In genomic region chr5:92662741-92663140, GRCh38 we compare ENCODE assay signal across 20 cellular contexts.
A peak's percentile ranks its signal among the peaks of the same experiment; 100 is the strongest.
DNase-seq lines count a peak whose midpoint lies in the region; ATAC-seq and TF ChIP-seq lines count a peak whose summit lies in the region.
"Had no signal": no experiment of that assay in that cellular context is flagged by ENCODE, and none has a peak within 500 bp of the region (broad histone marks: within the 10 kb centered on the region; RNA-seq: fewer than 3 reads in every experiment).

No MANE protein-coding gene starts in this region.

- no peaks in the 10 kb centered on the region for H3K9me2 ChIP-seq in GM23338 (ENCODE audit: insufficient read depth)

- H4K20me1 ChIP-seq in GM23338 (replicated peaks; ENCODE audit: insufficient read depth): no peaks in the 10 kb centered on the region

- H3K4me1 Mint-ChIP-seq in GM23338 (peaks cover 7% of the 10 kb centered on the region), nephron (peaks cover 9% of the 10 kb centered on the region)

- H3K36me3 Mint-ChIP-seq in GM23338 (ENCODE audit: low read depth) (no peaks in the 10 kb centered on the region), nephron (ENCODE audit: low read depth) (no peaks in the 10 kb centered on the region)

- H3K27ac Mint-ChIP-seq in GM23338 (no peak overlapping the region), nephron (peak overlapping the region; percentile 77 to 95 (median 94))
- H3K27ac Mint-ChIP-seq: CD4-positive, alpha-beta T cell had no signal

- H3K27ac ChIP-seq in GM23338 (ENCODE audit: low read depth): no peak overlapping the region
- H3K27ac ChIP-seq: A549 had no signal

- no peaks in the 10 kb centered on the region for H3K4me1 ChIP-seq in GM23338 (ENCODE audit: insufficient read depth)
- H3K4me1 ChIP-seq: A549, Caco-2 had no signal

- no peak overlapping the region for H3K4me3 ChIP-seq in GM23338
- H3K4me3 ChIP-seq: A549 had no signal

- ATAC-seq in GM23338 (no peak), GM21737 (IDR thresholded peaks at IDR 0.05; ENCODE audit: unreplicated experiment) (no peak), HG03159 (IDR thresholded peaks at IDR 0.05; ENCODE audit: unreplicated experiment) (no peak)
- ATAC-seq: A549, Right ventricle myocardium inferior, SK-N-SH treated with all-trans-retinoic acid at 6 μM for 48 hours had no signal

- TF ChIP-seq CTCF in GM23338 (conservative IDR thresholded peaks at IDR 0.05; ENCODE audit: low read depth in 2 of 2) (no peak), nephron (IDR thresholded peaks at IDR 0.05; ENCODE audit: unreplicated experiment in 3 of 3) (no peak)

- H3K27me3 ChIP-seq in GM23338 (ENCODE audit: insufficient read depth): no peaks in the 10 kb centered on the region

- H3K79me2 ChIP-seq in GM23338 (replicated peaks; ENCODE audit: insufficient read depth): no peaks in the 10 kb centered on the region

- H3K4me3 Mint-ChIP-seq in GM23338: no peak overlapping the region
- no peak overlapping the region for H3K4me3 Mint-ChIP-seq in nephron
- H3K4me3 Mint-ChIP-seq: CD4-positive, alpha-beta T cell had no signal

- DNase-seq in GM23338 (ENCODE audit: low spot score) (no peak), NCI-H748 (lab: John Stamatoyannopoulos, UW; ENCODE audit: unreplicated experiment) (peak; percentile 57), amniotic epithelial cell (ENCODE audit: low read depth) (peak; percentile 15), dermis blood vessel endothelial cell (no peak)
- DNase-seq: Caco-2; CD4-positive, alpha-beta T cell; DMS153; EL; IMR-90; NCI-H1436; NCI-H2081; NCI-H2171 treated with DMSO at 0.1 percent for 48 hours; NCI-H82; T-helper 1 cell had no signal

- H2AFZ ChIP-seq in GM23338: peak overlapping the region; percentile 47; the same call in 1 of the 2 replicates

- no peaks in the 10 kb centered on the region for H3K27me3 Mint-ChIP-seq in GM23338 (ENCODE audit: insufficient read depth, low read depth, poor library complexity)
- H3K27me3 Mint-ChIP-seq in nephron (ENCODE audit: low read depth): no peaks in the 10 kb centered on the region
- H3K27me3 Mint-ChIP-seq: CD4-positive, alpha-beta T cell had no signal

- H3K36me3 ChIP-seq in GM23338 (ENCODE audit: insufficient read depth): no peaks in the 10 kb centered on the region

- no peak overlapping the region for H3K4me2 ChIP-seq in GM23338
- H3K4me2 ChIP-seq: A549 had no signal

- H3K9me3 Mint-ChIP-seq in GM23338 (no peaks in the 10 kb centered on the region), nephron (no peaks in the 10 kb centered on the region)

- no peaks in the 10 kb centered on the region for H3F3A ChIP-seq in GM23338 (replicated peaks; ENCODE audit: low read depth)

TF ChIP-seq in GM23338, 12 proteins besides CTCF, POLR2A, EP300 and RAD21 (continues in another document):
- TF ChIP-seq JUNB (IDR thresholded peaks at IDR 0.05; ENCODE audit: unreplicated experiment) (no peak), POLR2AphosphoS5 (IDR thresholded peaks at IDR 0.05; ENCODE audit: low read depth) (no peak), REST (IDR thresholded peaks at IDR 0.05; ENCODE audit: unreplicated experiment) (no peak), EZH2phosphoT487 (IDR thresholded peaks at IDR 0.05; ENCODE audit: unreplicated experiment) (no peak), ZNF331 (CRISPR knock-in tag; IDR thresholded peaks at IDR 0.05; ENCODE audit: low read depth) (no peak), EZH2 (IDR thresholded peaks at IDR 0.05; ENCODE audit: low read depth, unreplicated experiment) (no peak), CREB1 (CRISPR knock-in tag; IDR thresholded peaks at IDR 0.05; ENCODE audit: low read depth) (no peak), ZNF462 (CRISPR knock-in tag; IDR thresholded peaks at IDR 0.05) (no peak), STAT1 (IDR thresholded peaks at IDR 0.05; ENCODE audit: unreplicated experiment) (no peak)
- TF ChIP-seq, protein P1, sequence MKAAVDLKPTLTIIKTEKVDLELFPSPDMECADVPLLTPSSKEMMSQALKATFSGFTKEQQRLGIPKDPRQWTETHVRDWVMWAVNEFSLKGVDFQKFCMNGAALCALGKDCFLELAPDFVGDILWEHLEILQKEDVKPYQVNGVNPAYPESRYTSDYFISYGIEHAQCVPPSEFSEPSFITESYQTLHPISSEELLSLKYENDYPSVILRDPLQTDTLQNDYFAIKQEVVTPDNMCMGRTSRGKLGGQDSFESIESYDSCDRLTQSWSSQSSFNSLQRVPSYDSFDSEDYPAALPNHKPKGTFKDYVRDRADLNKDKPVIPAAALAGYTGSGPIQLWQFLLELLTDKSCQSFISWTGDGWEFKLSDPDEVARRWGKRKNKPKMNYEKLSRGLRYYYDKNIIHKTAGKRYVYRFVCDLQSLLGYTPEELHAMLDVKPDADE (IDR thresholded peaks at IDR 0.05): no peak

Comparison
In these comparisons a context has a peak if more than half of its experiments do, and no peak if none do; other contexts are left out.
1. DNase-seq: peak in NCI-H748 (single experiment) and amniotic epithelial cell (single experiment); none in GM23338 (single experiment) and dermis blood vessel endothelial cell (single experiment).